24 cellular contexts compared by ENCODE assay signal in genomic region chr2:235219048-235219447, GRCh38.
"Had no signal": no experiment of that assay in that cellular context is flagged by ENCODE, and none has a peak within 500 bp of the region (broad histone marks: within the 10 kb centered on the region; RNA-seq: fewer than 3 reads in every experiment).

No MANE protein-coding gene starts in this region.

- H3K36me3 Mint-ChIP-seq: activated naive CD8-positive, alpha-beta T cell; brain; WTC11 had no signal

- H3K9me3 Mint-ChIP-seq: activated CD4-positive, alpha-beta T cell treated with anti-CD3 and anti-CD28 coated beads, Interleukin-2, amount 10 ng/mL, durations not matched to agents 24 days and 14 days; activated naive CD4-positive, alpha-beta T cell treated with anti-CD3 and anti-CD28 coated beads for 36 hours; WTC11 had no signal

- ATAC-seq: activated T-cell treated with anti-CD3 and anti-CD28 coated beads, Interleukin-2, amount 50 U/mL, for 4 hours; Panc1; T-helper 17 cell; WTC11 had no signal

- H3K4me1 Mint-ChIP-seq: activated CD4-positive, alpha-beta T cell treated with anti-CD3 and anti-CD28 coated beads, Interleukin-2, amount 10 ng/mL, durations not matched to agents 24 days and 14 days; T-helper 17 cell had no signal

- H3K27ac Mint-ChIP-seq: activated CD4-positive, alpha-beta T cell treated with anti-CD3 and anti-CD28 coated beads, Interleukin-2, amount 10 ng/mL, durations not matched to agents 24 days and 14 days; activated naive CD4-positive, alpha-beta T cell treated with anti-CD3 and anti-CD28 coated beads for 36 hours; activated naive CD8-positive, alpha-beta T cell; T-helper 17 cell; WTC11 had no signal

- H3K4me3 Mint-ChIP-seq: activated CD4-positive, alpha-beta T cell treated with anti-CD3 and anti-CD28 coated beads, Interleukin-2, amount 10 ng/mL, durations not matched to agents 24 days and 14 days; activated naive CD4-positive, alpha-beta T cell treated with anti-CD3 and anti-CD28 coated beads for 36 hours; activated naive CD8-positive, alpha-beta T cell; activated T-cell treated with anti-CD3 and anti-CD28 coated beads, Interleukin-2, amount 50 U/mL, for 4 hours; brain; T-helper 17 cell; WTC11 had no signal

- DNase-seq: activated CD4-positive, alpha-beta T cell treated with anti-CD3 and anti-CD28 coated beads for 1 hour; activated CD4-positive, alpha-beta T cell treated with anti-CD3 and anti-CD28 coated beads, Interleukin-2, amount 10 ng/mL, durations not matched to agents 24 days and 14 days; activated CD4-positive, alpha-beta T cell treated with anti-CD3 and anti-CD28 coated beads, Interleukin-2, amount 50 U/mL, for 48 hours; activated CD8-positive, alpha-beta memory T cell treated with anti-CD3 and anti-CD28 coated beads for 24 hours; activated gamma-delta T cell; activated naive CD4-positive, alpha-beta T cell treated with anti-CD3 and anti-CD28 coated beads for 36 hours; activated T-cell treated with anti-CD3 and anti-CD28 coated beads, Interleukin-2, amount 50 U/mL, for 4 hours; amygdala; IMR-90; KG1; NCI-H1048; NCI-H1930; NCI-H2171; NCI-H2227 treated with DMSO at 0.1 percent for 48 hours; NCI-H526; NCI-H82; SHP77; T-helper 17 cell; T-helper 9 cell had no signal

- H3K27ac ChIP-seq: RWPE1 had no signal
